Comparison of ENCODE assay signal across 13 cellular contexts in the genomic region with DNA sequence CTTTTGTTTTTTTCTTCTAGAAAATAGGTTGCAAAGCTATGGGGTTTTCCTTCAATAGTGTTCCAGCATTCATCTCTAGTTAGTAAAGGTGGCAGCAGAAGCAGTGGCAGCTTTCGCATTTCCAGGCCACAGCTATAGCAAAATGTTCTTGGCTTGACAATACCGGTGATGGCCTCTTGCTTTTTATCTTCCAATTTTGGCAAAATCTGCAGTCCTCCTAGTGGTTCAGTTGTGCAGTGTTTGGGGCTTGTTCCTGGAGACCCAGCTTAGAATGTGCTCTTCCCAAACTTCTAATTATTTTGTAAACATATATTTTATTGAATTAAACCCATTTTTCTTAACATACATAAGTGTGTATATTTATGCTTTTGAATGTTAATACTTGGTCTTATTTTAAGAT.
DNase-seq lines count a peak whose midpoint lies in the region; ATAC-seq and TF ChIP-seq lines count a peak whose summit lies in the region.
"Had no signal": no experiment of that assay in that cellular context is flagged by ENCODE, and none has a peak within 500 bp of the region (broad histone marks: within the 10 kb centered on the region; RNA-seq: fewer than 3 reads in every experiment).

No MANE protein-coding gene starts in this region.

- H3K4me2 ChIP-seq in GM23338: no peak overlapping the region

- H4K20me1 ChIP-seq in GM23338 (replicated peaks; ENCODE audit: insufficient read depth): no peaks in the 10 kb centered on the region

- peaks cover 18% of the 10 kb centered on the region for H3K4me1 Mint-ChIP-seq in GM23338

- H3K27ac Mint-ChIP-seq in GM23338: no peak overlapping the region
- H3K27ac Mint-ChIP-seq: activated CD4-positive, alpha-beta memory T cell treated with anti-CD3 and anti-CD28 coated beads for 36 hours; activated naive CD4-positive, alpha-beta T cell treated with anti-CD3 and anti-CD28 coated beads, Interleukin-2, amount 50 U/mL, for 72 hours had no signal

- H3K27me3 Mint-ChIP-seq in GM23338 (ENCODE audit: insufficient read depth, low read depth, poor library complexity): no peaks in the 10 kb centered on the region

- H3K9me3 ChIP-seq in effector memory CD4-positive, alpha-beta T cell (ENCODE audit: control insufficient read depth, low read length): no peaks in the 10 kb centered on the region
- H3K9me3 ChIP-seq in tibial nerve (peaks cover 0 to 4% (median 0%) of the 10 kb centered on the region in 4 donors), left ventricle myocardium inferior (replicated peaks) (no peaks in the 10 kb centered on the region)
- H3K9me3 ChIP-seq: suprapubic skin had no signal

- no peaks in the 10 kb centered on the region for H3K36me3 Mint-ChIP-seq in GM23338 (ENCODE audit: low read depth)
- H3K36me3 Mint-ChIP-seq: activated CD4-positive, alpha-beta memory T cell treated with anti-CD3 and anti-CD28 coated beads for 36 hours; activated naive CD4-positive, alpha-beta T cell treated with anti-CD3 and anti-CD28 coated beads, Interleukin-2, amount 50 U/mL, for 72 hours had no signal

- intact Hi-C loops in left ventricle myocardium inferior (cut with micrococcal nuclease): no loop called here

- DNase-seq in AG20443 (ENCODE audit: low spot score) (peak; percentile 14), GM23338 (ENCODE audit: low spot score) (peak; percentile 42), RKO (ENCODE audit: low spot score) (peak; percentile 26), fibroblast of pulmonary artery (ENCODE audit: low read depth) (peak; percentile 7), tibial nerve (ENCODE audit: low spot score in 2 of 2) (no peak), left ventricle myocardium inferior (no peak)
- DNase-seq in effector memory CD4-positive, alpha-beta T cell: no peak
- DNase-seq: activated CD4-positive, alpha-beta memory T cell treated with anti-CD3 and anti-CD28 coated beads for 36 hours; dermis blood vessel endothelial cell; NCI-H446 treated with DMSO at 0.1 percent for 48 hours had no signal

- H3K27me3 ChIP-seq in GM23338 (ENCODE audit: insufficient read depth): no peaks in the 10 kb centered on the region
- no peaks in the 10 kb centered on the region for H3K27me3 ChIP-seq in effector memory CD4-positive, alpha-beta T cell (replicated peaks; ENCODE audit: control insufficient read depth, insufficient read depth, low read length, poor library complexity, severe bottlenecking)
- no peaks in the 10 kb centered on the region for H3K27me3 ChIP-seq in tibial nerve
- H3K27me3 ChIP-seq in left ventricle myocardium inferior (ENCODE audit: low read depth): no peaks in the 10 kb centered on the region
- H3K27me3 ChIP-seq: suprapubic skin had no signal

- H2AFZ ChIP-seq in GM23338: no peak overlapping the region

- TF ChIP-seq CTCF in GM23338 (conservative IDR thresholded peaks at IDR 0.05; ENCODE audit: low read depth in 2 of 2): peak in 1 of 2 experiments; percentile 43; a peak in 2 of 4 replicates
- TF ChIP-seq CTCF in fibroblast of pulmonary artery (IDR thresholded peaks at IDR 0.05; ENCODE audit: low read length, missing control alignments): peak; percentile 22
- TF ChIP-seq CTCF in tibial nerve (IDR thresholded peaks at IDR 0.05): no peak
- TF ChIP-seq CTCF in left ventricle myocardium inferior (IDR thresholded peaks at IDR 0.05; ENCODE audit: borderline replicate concordance): no peak

- H3K36me3 ChIP-seq in GM23338 (ENCODE audit: insufficient read depth): no peaks in the 10 kb centered on the region
- H3K36me3 ChIP-seq in effector memory CD4-positive, alpha-beta T cell (ENCODE audit: control insufficient read depth, insufficient read depth, low read length): no peaks in the 10 kb centered on the region
- no peaks in the 10 kb centered on the region for H3K36me3 ChIP-seq in tibial nerve
- H3K36me3 ChIP-seq in left ventricle myocardium inferior: no peaks in the 10 kb centered on the region
- H3K36me3 ChIP-seq: suprapubic skin had no signal

- TF ChIP-seq EP300 in tibial nerve (IDR thresholded peaks at IDR 0.05): no peak

- peak; percentile 36; the same call in 2 of the 3 replicates for ATAC-seq in GM23338
- ATAC-seq in HG03565 (IDR thresholded peaks at IDR 0.05; ENCODE audit: unreplicated experiment): no peak
- ATAC-seq: activated naive CD4-positive, alpha-beta T cell treated with anti-CD3 and anti-CD28 coated beads, Interleukin-2, amount 50 U/mL, for 72 hours had no signal

- H3K4me1 ChIP-seq in GM23338 (ENCODE audit: insufficient read depth) (0 out of 2 replicates have a peak, but pooled peaks cover 15% of the 10 kb centered on the region), tibial nerve (no peaks in the 10 kb centered on the region), left ventricle myocardium inferior (peaks cover 4% of the 10 kb centered on the region)
- no peaks in the 10 kb centered on the region for H3K4me1 ChIP-seq in effector memory CD4-positive, alpha-beta T cell (ENCODE audit: control insufficient read depth, insufficient read depth, low read length, poor library complexity, severe bottlenecking)

- H3K27ac ChIP-seq in GM23338 (ENCODE audit: low read depth): no peak overlapping the region
- H3K27ac ChIP-seq in effector memory CD4-positive, alpha-beta T cell (ENCODE audit: insufficient read depth, low read length, poor library complexity, severe bottlenecking): no peak overlapping the region
- H3K27ac ChIP-seq in tibial nerve: no peak overlapping the region
- no peak overlapping the region for H3K27ac ChIP-seq in left ventricle myocardium inferior (replicated peaks)
- H3K27ac ChIP-seq: suprapubic skin had no signal

- no peaks in the 10 kb centered on the region for H3K9me3 Mint-ChIP-seq in GM23338
- H3K9me3 Mint-ChIP-seq: activated CD4-positive, alpha-beta memory T cell treated with anti-CD3 and anti-CD28 coated beads for 36 hours had no signal

- no peak for TF ChIP-seq POLR2A in tibial nerve (IDR thresholded peaks at IDR 0.05)

- H3K4me3 Mint-ChIP-seq in GM23338: no peak overlapping the region
- H3K4me3 Mint-ChIP-seq: activated CD4-positive, alpha-beta memory T cell treated with anti-CD3 and anti-CD28 coated beads for 36 hours had no signal

- 76 to 86% methylated on average over 2 of the region's 2 CpGs for WGBS in tibial nerve, 2 donors

- H3K4me3 ChIP-seq in GM23338 (no peak overlapping the region), fibroblast of pulmonary artery (replicated peaks; ENCODE audit: low read depth, low read length) (no peak overlapping the region), tibial nerve (no peak overlapping the region), left ventricle myocardium inferior (no peak overlapping the region)
- no peak overlapping the region for H3K4me3 ChIP-seq in effector memory CD4-positive, alpha-beta T cell (ENCODE audit: insufficient read depth, low read depth, low read length, poor library complexity, severe bottlenecking)
- H3K4me3 ChIP-seq: suprapubic skin had no signal

- H3F3A ChIP-seq in GM23338 (replicated peaks; ENCODE audit: low read depth): no peaks in the 10 kb centered on the region

- H3K9me2 ChIP-seq in GM23338 (ENCODE audit: insufficient read depth): 0 out of 2 replicates have a peak, but pooled peaks cover under 1% of the 10 kb centered on the region

- H3K79me2 ChIP-seq in GM23338 (replicated peaks; ENCODE audit: insufficient read depth): no peaks in the 10 kb centered on the region

TF ChIP-seq in GM23338, 12 proteins besides CTCF, POLR2A, EP300 and RAD21 (continues in another document):
- TF ChIP-seq JUNB (IDR thresholded peaks at IDR 0.05; ENCODE audit: unreplicated experiment) (no peak), EZH2phosphoT487 (IDR thresholded peaks at IDR 0.05; ENCODE audit: unreplicated experiment) (no peak), ZNF114 (CRISPR knock-in tag; IDR thresholded peaks at IDR 0.05) (no peak), ZNF331 (CRISPR knock-in tag; IDR thresholded peaks at IDR 0.05; ENCODE audit: low read depth) (no peak)

Comparison
In these comparisons a context has a peak if more than half of its experiments do, and no peak if none do; other contexts are left out.
1. DNase-seq: peak in AG20443 (single experiment), GM23338 (single experiment), RKO (single experiment) and fibroblast of pulmonary artery (single experiment); none in effector memory CD4-positive, alpha-beta T cell (0 of 3), tibial nerve (0 of 2) and left ventricle myocardium inferior (single experiment).